In genomic region chr13:52004508-52005183, GRCh38 we compare ENCODE assay signal across 19 cellular contexts. TPM values are rescaled to one million over a fixed set of nuclear protein-coding genes. Genes with fewer than 3 reads are reported as not detected.
DNase-seq lines count a peak whose midpoint lies in the region; ATAC-seq and TF ChIP-seq lines count a peak whose summit lies in the region.
"Had no signal": no experiment of that assay in that cellular context is flagged by ENCODE, and none has a peak within 500 bp of the region (broad histone marks: within the 10 kb centered on the region; RNA-seq: fewer than 3 reads in every experiment).

No MANE protein-coding gene starts in this region.

- TF ChIP-seq EP300 in Ishikawa (IDR thresholded peaks at IDR 0.05; ENCODE audit: borderline replicate concordance) = no peak

- intact Hi-C loops in Right ventricle myocardium superior (cut with DNase I) = no loop called here

- peak; percentile 11; the same call in 1 of the 2 replicates for TF ChIP-seq RAD21 in Ishikawa (IDR thresholded peaks at IDR 0.05; ENCODE audit: low read depth)

- ATAC-seq in HG03039 (IDR thresholded peaks at IDR 0.05; ENCODE audit: unreplicated experiment) (no peak), Right ventricle myocardium superior (ENCODE audit: poor library complexity) (no peak)
- ATAC-seq: activated T-cell treated with anti-CD3 and anti-CD28 coated beads, Interleukin-2, amount 50 U/mL, for 4 hours had no signal

- TF ChIP-seq CTCF in VCaP (conservative IDR thresholded peaks at IDR 0.05) = no peak

- H3K27ac ChIP-seq in VCaP = peak overlapping the region; percentile 79
- H3K27ac ChIP-seq: tibial nerve had no signal

- DNase-seq in ACHN = peak; percentile 13
- DNase-seq in medulla oblongata (ENCODE audit: extremely low spot score) = peak; percentile 27
- no peak for DNase-seq in kidney glomerular epithelial cell (lab: John Stamatoyannopoulos, UW)
- DNase-seq in Right ventricle myocardium superior = no peak
- no peak for DNase-seq in NCI-H526 treated with DMSO at 0.1 percent for 48 hours (lab: John Stamatoyannopoulos, UW)
- DNase-seq: activated CD8-positive, alpha-beta memory T cell treated with anti-CD3 and anti-CD28 coated beads for 24 hours; activated naive CD4-positive, alpha-beta T cell treated with anti-CD3 and anti-CD28 coated beads, Interleukin-2, amount 10 ng/mL, durations not matched to agents 7 days and 5 days; activated T-cell treated with anti-CD3 and anti-CD28 coated beads, Interleukin-2, amount 50 U/mL, for 4 hours; aorta; CD8-positive, alpha-beta memory T cell; HCEC 1CT; NCI-H2107; SHP77 treated with DMSO at 0.1 percent for 48 hours; stimulated activated CD4-positive, alpha-beta T cell treated with anti-CD3 and anti-CD28 coated beads, Interleukin-1b, Interleukin-23, amount 100 ng/mL, for 48 hours; stimulated activated naive CD4-positive, alpha-beta T cell treated with Interleukin-2 at 50 U/mL for 16 hours had no signal

- in situ Hi-C loops in ACHN (cut with HindIII; ENCODE audit: low pct_ligation_motif_present, low pct_unique_long_range_greater_than_20kb, low sequenced_read_pairs) = no loop called here

TF ChIP-seq in Ishikawa, 13 proteins besides CTCF, POLR2A, EP300 and RAD21:
- TF ChIP-seq YY1 (IDR thresholded peaks at IDR 0.05; ENCODE audit: low read depth) (no peak), EGR1 (IDR thresholded peaks at IDR 0.05) (no peak), CEBPB (IDR thresholded peaks at IDR 0.05) (no peak), ZBTB7A (IDR thresholded peaks at IDR 0.05; ENCODE audit: low read depth) (no peak), NFIC (IDR thresholded peaks at IDR 0.05) (no peak), TCF12 (IDR thresholded peaks at IDR 0.05; ENCODE audit: low read depth) (no peak), FOXM1 (IDR thresholded peaks at IDR 0.05; ENCODE audit: borderline replicate concordance, low read depth) (no peak), TEAD4 (IDR thresholded peaks at IDR 0.05) (no peak), TAF1 (IDR thresholded peaks at IDR 0.05; ENCODE audit: low read depth) (no peak), CREB1 (IDR thresholded peaks at IDR 0.05; ENCODE audit: low read depth) (no peak)
- TF ChIP-seq, protein P1, sequence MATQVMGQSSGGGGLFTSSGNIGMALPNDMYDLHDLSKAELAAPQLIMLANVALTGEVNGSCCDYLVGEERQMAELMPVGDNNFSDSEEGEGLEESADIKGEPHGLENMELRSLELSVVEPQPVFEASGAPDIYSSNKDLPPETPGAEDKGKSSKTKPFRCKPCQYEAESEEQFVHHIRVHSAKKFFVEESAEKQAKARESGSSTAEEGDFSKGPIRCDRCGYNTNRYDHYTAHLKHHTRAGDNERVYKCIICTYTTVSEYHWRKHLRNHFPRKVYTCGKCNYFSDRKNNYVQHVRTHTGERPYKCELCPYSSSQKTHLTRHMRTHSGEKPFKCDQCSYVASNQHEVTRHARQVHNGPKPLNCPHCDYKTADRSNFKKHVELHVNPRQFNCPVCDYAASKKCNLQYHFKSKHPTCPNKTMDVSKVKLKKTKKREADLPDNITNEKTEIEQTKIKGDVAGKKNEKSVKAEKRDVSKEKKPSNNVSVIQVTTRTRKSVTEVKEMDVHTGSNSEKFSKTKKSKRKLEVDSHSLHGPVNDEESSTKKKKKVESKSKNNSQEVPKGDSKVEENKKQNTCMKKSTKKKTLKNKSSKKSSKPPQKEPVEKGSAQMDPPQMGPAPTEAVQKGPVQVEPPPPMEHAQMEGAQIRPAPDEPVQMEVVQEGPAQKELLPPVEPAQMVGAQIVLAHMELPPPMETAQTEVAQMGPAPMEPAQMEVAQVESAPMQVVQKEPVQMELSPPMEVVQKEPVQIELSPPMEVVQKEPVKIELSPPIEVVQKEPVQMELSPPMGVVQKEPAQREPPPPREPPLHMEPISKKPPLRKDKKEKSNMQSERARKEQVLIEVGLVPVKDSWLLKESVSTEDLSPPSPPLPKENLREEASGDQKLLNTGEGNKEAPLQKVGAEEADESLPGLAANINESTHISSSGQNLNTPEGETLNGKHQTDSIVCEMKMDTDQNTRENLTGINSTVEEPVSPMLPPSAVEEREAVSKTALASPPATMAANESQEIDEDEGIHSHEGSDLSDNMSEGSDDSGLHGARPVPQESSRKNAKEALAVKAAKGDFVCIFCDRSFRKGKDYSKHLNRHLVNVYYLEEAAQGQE (IDR thresholded peaks at IDR 0.05; ENCODE audit: low read depth) = no peak
- TF ChIP-seq, protein P2, sequence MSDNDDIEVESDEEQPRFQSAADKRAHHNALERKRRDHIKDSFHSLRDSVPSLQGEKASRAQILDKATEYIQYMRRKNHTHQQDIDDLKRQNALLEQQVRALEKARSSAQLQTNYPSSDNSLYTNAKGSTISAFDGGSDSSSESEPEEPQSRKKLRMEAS (IDR thresholded peaks at IDR 0.05) = no peak
- TF ChIP-seq, protein P3, sequence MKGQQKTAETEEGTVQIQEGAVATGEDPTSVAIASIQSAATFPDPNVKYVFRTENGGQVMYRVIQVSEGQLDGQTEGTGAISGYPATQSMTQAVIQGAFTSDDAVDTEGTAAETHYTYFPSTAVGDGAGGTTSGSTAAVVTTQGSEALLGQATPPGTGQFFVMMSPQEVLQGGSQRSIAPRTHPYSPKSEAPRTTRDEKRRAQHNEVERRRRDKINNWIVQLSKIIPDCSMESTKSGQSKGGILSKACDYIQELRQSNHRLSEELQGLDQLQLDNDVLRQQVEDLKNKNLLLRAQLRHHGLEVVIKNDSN (IDR thresholded peaks at IDR 0.05) = no peak
TF ChIP-seq in Ishikawa: peak in this region for 0.

RNA-seq across cellular contexts. Expression of gene ATP7B, which starts 6.6 kb away (rescaled TPM):
- total RNA-seq in Right ventricle myocardium superior = 3.6 TPM

RNA-seq across cellular contexts. Expression of gene ALG11, which starts 7.6 kb away (rescaled TPM):
- total RNA-seq in Right ventricle myocardium superior = 17.8 TPM

RNA-seq across cellular contexts. Expression of gene UTP14C, which starts 19.8 kb away (rescaled TPM):
- 9.1 TPM for total RNA-seq in Right ventricle myocardium superior

Comparison
In these comparisons a context has a peak if more than half of its experiments do, and no peak if none do; other contexts are left out.
1. DNase-seq: peak in ACHN (single experiment) and medulla oblongata (single experiment); none in kidney glomerular epithelial cell (single experiment), Right ventricle myocardium superior (single experiment) and NCI-H526 treated with DMSO at 0.1 percent for 48 hours (single experiment).